In genomic region chr7:8700076-8700624, GRCh38 we compare ENCODE assay signal across 16 cellular contexts.
"Had no signal": no experiment of that assay in that cellular context is flagged by ENCODE, and none has a peak within 500 bp of the region (broad histone marks: within the 10 kb centered on the region; RNA-seq: fewer than 3 reads in every experiment).

No MANE protein-coding gene starts in this region.

- DNase-seq: activated CD4-positive, alpha-beta T cell treated with anti-CD3 and anti-CD28 coated beads for 1 hour; activated CD4-positive, alpha-beta T cell treated with anti-CD3 and anti-CD28 coated beads, Interleukin-2, amount 50 U/mL, for 1 hour; activated CD8-positive, alpha-beta T cell treated with anti-CD3 and anti-CD28 coated beads, Interleukin-2, amount 10 ng/mL, durations not matched to agents 7 days and 5 days; activated gamma-delta T cell; aorta; heart left ventricle; ovary; spleen; stimulated activated CD4-positive, alpha-beta T cell treated with anti-CD3 and anti-CD28 coated beads, Interleukin-4, amount 100 ng/mL, for 1 hour; stimulated activated naive CD4-positive, alpha-beta T cell had no signal

- ATAC-seq: activated CD8-positive, alpha-beta T cell treated with anti-CD3 and anti-CD28 coated beads, Interleukin-2, amount 10 ng/mL, durations not matched to agents 7 days and 5 days; activated naive CD4-positive, alpha-beta T cell treated with anti-CD3 and anti-CD28 coated beads, Interleukin-2, amount 50 U/mL, for 72 hours; heart left ventricle; natural killer cell treated with Interleukin-12 subunit alpha and Interleukin-12 subunit beta and Interleukin-15 and Interleukin-18, amount 100 ng/mL, for 72 hours had no signal

- H3K27me3 ChIP-seq: heart left ventricle, neutrophil, ovary, spleen, vagina had no signal

- H3K4me3 ChIP-seq: heart left ventricle, ovary, prostate gland, spleen, thoracic aorta, vagina had no signal

- H3K4me1 ChIP-seq: heart left ventricle, prostate gland, spleen, vagina had no signal

- H3K27ac ChIP-seq: heart left ventricle, neutrophil, ovary, prostate gland, spleen, thoracic aorta, vagina had no signal

- H3K36me3 ChIP-seq: heart left ventricle, neutrophil, ovary, prostate gland, spleen, thoracic aorta, vagina had no signal

- H3K9me3 ChIP-seq: heart left ventricle, neutrophil, ovary, prostate gland, spleen, thoracic aorta, vagina had no signal
